ENCODE assay signal across 29 cellular contexts in the genomic region with DNA sequence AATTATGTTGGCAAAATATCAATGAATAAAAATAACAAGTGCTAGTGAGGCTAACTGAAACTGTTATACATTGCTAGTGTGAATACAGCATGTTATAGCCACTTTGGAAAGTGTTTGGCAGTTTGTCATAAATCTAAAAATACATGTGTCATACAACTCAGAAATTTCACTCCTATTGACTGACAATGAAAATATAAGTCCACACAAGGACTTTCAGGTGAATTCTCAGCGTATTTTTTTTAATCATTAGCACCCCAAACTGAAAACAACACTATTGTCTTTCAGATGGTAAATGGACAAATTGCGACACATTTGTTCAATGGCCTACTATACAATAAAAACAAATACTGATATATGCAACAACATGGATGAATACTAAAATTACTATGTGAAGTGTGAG.
"Had no signal": no experiment of that assay in that cellular context is flagged by ENCODE, and none has a peak within 500 bp of the region (broad histone marks: within the 10 kb centered on the region; RNA-seq: fewer than 3 reads in every experiment).

No MANE protein-coding gene starts in this region.

- H3K4me3 ChIP-seq: ovary, psoas muscle, skin epidermis, smooth muscle cell, spleen, suprapubic skin, testis, tibial artery, transverse colon, vagina had no signal

- H3K36me3 ChIP-seq: neutrophil, ovary, spleen, suprapubic skin, tibial artery, transverse colon, vagina had no signal

- H3K9me3 ChIP-seq: neutrophil, ovary, psoas muscle, spleen, suprapubic skin, testis, tibial artery, transverse colon, vagina had no signal

- H3K4me2 ChIP-seq: smooth muscle cell had no signal

- H3K27ac ChIP-seq: neutrophil, ovary, parathyroid adenoma, psoas muscle, skin epidermis, spleen, suprapubic skin, testis, tibial artery, transverse colon, vagina had no signal

- ATAC-seq: naive thymus-derived CD4-positive, alpha-beta T cell; natural killer cell; psoas muscle; right cardiac atrium; sciatic nerve; stimulated activated memory B cell treated with anti-CD40 and anti-IgM and Interleukin-4, amounts not matched to agents 10 μg/mL and 1 μg/mL and 100 μg/mL, for 72 hours; stimulated activated naive CD8-positive, alpha-beta T cell treated with anti-CD3 and anti-CD28 coated beads, Interleukin-15, amount 100 ng/mL, for 72 hours; stimulated activated naive CD8-positive, alpha-beta T cell treated with anti-CD3 and anti-CD28 coated beads, Interleukin-15, Interleukin-2, amounts not matched to agents 100 U/mL and 50 U/mL, for 24 hours had no signal

- FAIRE-seq: urothelium cell line had no signal

- H3K79me2 ChIP-seq: parathyroid adenoma had no signal

- H3K27me3 ChIP-seq: neutrophil, ovary, spleen, suprapubic skin, testis, tibial artery, transverse colon, vagina had no signal

- DNase-seq: naive thymus-derived CD4-positive, alpha-beta T cell; natural killer cell; nucleus accumbens; ovary; posterior cingulate gyrus; psoas muscle; right cardiac atrium; spleen; stimulated activated CD4-positive, alpha-beta T cell treated with anti-CD3 and anti-CD28 coated beads, Interleukin-12 subunit alpha, Interleukin-12 subunit beta, amount 100 ng/mL, for 4 hours; stimulated activated CD4-positive, alpha-beta T cell treated with anti-CD3 and anti-CD28 coated beads, Interleukin-1b, Interleukin-23, amount 100 ng/mL, for 48 hours; stimulated activated CD4-positive, alpha-beta T cell treated with anti-CD3 and anti-CD28 coated beads, Interleukin-4, amount 100 ng/mL, for 1 hour; stimulated activated CD4-positive, alpha-beta T cell treated with anti-CD3 and anti-CD28 coated beads, Interleukin-4, amount 100 ng/mL, for 4 hours; stimulated activated CD8-positive, alpha-beta memory T cell treated with anti-CD3 and anti-CD28 coated beads, Interleukin-4, amount 100 ng/mL, for 48 hours; stimulated activated naive CD4-positive, alpha-beta T cell; stimulated activated naive CD8-positive, alpha-beta T cell treated with anti-CD3 and anti-CD28 coated beads, Interleukin-15, amount 100 ng/mL, for 72 hours; stimulated activated naive CD8-positive, alpha-beta T cell treated with anti-CD3 and anti-CD28 coated beads, Interleukin-15, Interleukin-2, amounts not matched to agents 100 U/mL and 50 U/mL, for 24 hours; substantia nigra; testis; tibial artery; transverse colon had no signal

- H3K9ac ChIP-seq: parathyroid adenoma had no signal

- H3K4me1 ChIP-seq: parathyroid adenoma, psoas muscle, spleen, suprapubic skin, testis, tibial artery, transverse colon, vagina had no signal

- H2AFZ ChIP-seq: parathyroid adenoma had no signal
